Comparison of ENCODE assay signal across 1 cellular context in the genomic region with DNA sequence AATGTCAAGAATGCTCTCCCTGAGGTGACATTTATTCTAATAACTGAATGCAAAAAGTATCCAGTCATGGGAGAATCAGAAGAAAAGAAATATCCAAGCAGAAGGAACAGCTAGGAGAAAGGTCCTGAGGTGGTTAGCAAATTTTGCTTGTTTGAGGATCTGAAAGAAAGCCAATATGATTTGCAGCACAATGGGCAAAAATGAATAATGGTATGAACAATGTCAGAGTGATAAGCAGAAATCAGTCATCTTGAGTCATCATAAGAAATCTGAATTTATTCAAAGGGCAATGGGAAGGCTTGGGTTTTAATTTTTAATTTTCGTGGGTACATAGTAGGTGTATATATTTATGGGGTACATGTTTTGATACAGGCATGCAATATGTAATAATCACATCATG.
TF ChIP-seq lines count a peak whose summit lies in the region.

No MANE protein-coding gene starts in this region.

TF ChIP-seq in K562, 482 proteins besides CTCF, POLR2A, EP300 and RAD21 (continued from another document):
- TF ChIP-seq ZNF785 (CRISPR knock-in tag; IDR thresholded peaks at IDR 0.05) (no peak), EWSR1 (IDR thresholded peaks at IDR 0.05; ENCODE audit: borderline replicate concordance, low read depth, partially characterized antibody) (peak; percentile 83)
